ENCODE assay signal across 26 cellular contexts in genomic region chr2:9401059-9401547, GRCh38. TPM values are rescaled to one million over a fixed set of nuclear protein-coding genes. Genes with fewer than 3 reads are reported as not detected.
A peak's percentile ranks its signal among the peaks of the same experiment; 100 is the strongest.
DNase-seq lines count a peak whose midpoint lies in the region; ATAC-seq and TF ChIP-seq lines count a peak whose summit lies in the region.
"Had no signal": no experiment of that assay in that cellular context is flagged by ENCODE, and none has a peak within 500 bp of the region (broad histone marks: within the 10 kb centered on the region; RNA-seq: fewer than 3 reads in every experiment).

No MANE protein-coding gene starts in this region.

- no peaks in the 10 kb centered on the region for H3K27me3 ChIP-seq in IMR-90 (ENCODE audit: control insufficient read depth, insufficient read depth, low read length)
- no peaks in the 10 kb centered on the region for H3K27me3 ChIP-seq in osteoblast (ENCODE audit: insufficient read depth, low read length)
- no peaks in the 10 kb centered on the region for H3K27me3 ChIP-seq in upper lobe of right lung
- H3K27me3 ChIP-seq: breast epithelium, heart left ventricle, neutrophil, thyroid gland had no signal

- peaks cover 0 to 13% of the 10 kb centered on the region in 2 donors for H3K27me3 Mint-ChIP-seq in effector memory CD8-positive, alpha-beta T cell

- peak overlapping the region; percentile 79 to 81 for H3K27ac Mint-ChIP-seq in effector memory CD8-positive, alpha-beta T cell
- H3K27ac Mint-ChIP-seq: activated T-cell treated with anti-CD3 and anti-CD28 coated beads, Interleukin-2, amount 50 U/mL, for 72 hours had no signal

- no peaks in the 10 kb centered on the region for H3K9me3 ChIP-seq in IMR-90 (ENCODE audit: control insufficient read depth, insufficient read depth, low read length)
- no peaks in the 10 kb centered on the region for H3K9me3 ChIP-seq in osteoblast (ENCODE audit: low read depth, low read length)
- H3K9me3 ChIP-seq in upper lobe of right lung = no peaks in the 10 kb centered on the region
- H3K9me3 ChIP-seq: breast epithelium, heart left ventricle, lower lobe of right lung, neutrophil, thyroid gland had no signal

- peaks cover 0 to 10% of the 10 kb centered on the region in 2 donors for H3K4me1 Mint-ChIP-seq in effector memory CD8-positive, alpha-beta T cell (ENCODE audit: low read depth in 2 of 2)
- H3K4me1 Mint-ChIP-seq: CD14-positive monocyte; stimulated activated naive CD8-positive, alpha-beta T cell treated with anti-CD3 and anti-CD28 coated beads, Interleukin-15, amount 100 ng/mL, for 72 hours had no signal

- H4K91ac ChIP-seq in IMR-90 (ENCODE audit: insufficient read depth, low read depth, low read length) = no peak overlapping the region

- no peak overlapping the region for H3K23ac ChIP-seq in IMR-90 (ENCODE audit: low read depth, low read length)

- TF ChIP-seq RAD21 in IMR-90 (IDR thresholded peaks at IDR 0.05; ENCODE audit: low read length) = no peak

- no peak for DNase-seq in IMR-90
- DNase-seq in effector memory CD8-positive, alpha-beta T cell = no peak
- peak; percentile 5 for DNase-seq in osteoblast (ENCODE audit: insufficient read length, low spot score, missing footprints)
- peak; percentile 46 for DNase-seq in upper lobe of right lung
- no peak for DNase-seq in NCI-H345 treated with DMSO at 0.1 percent for 48 hours (lab: John Stamatoyannopoulos, UW; ENCODE audit: unreplicated experiment)
- no peak for DNase-seq in GM10266 (ENCODE audit: extremely low spot score)
- DNase-seq: activated naive CD4-positive, alpha-beta T cell treated with anti-CD3 and anti-CD28 coated beads, Interleukin-2, amount 50 U/mL, for 16 hours; activated T-cell treated with anti-CD3 and anti-CD28 coated beads, Interleukin-2, amount 50 U/mL, for 72 hours; amygdala; effector memory CD4-positive, alpha-beta T cell; foreskin fibroblast; GM23248; heart left ventricle; kidney glomerular epithelial cell; lower lobe of right lung; NCI-H1092; NCI-H1694 treated with DMSO at 0.1 percent for 48 hours; SHP77 treated with DMSO at 0.1 percent for 48 hours; stimulated activated naive CD8-positive, alpha-beta T cell treated with anti-CD3 and anti-CD28 coated beads, Interleukin-15, amount 100 ng/mL, for 72 hours; T1000; thyroid gland had no signal

- no peak overlapping the region for H4K5ac ChIP-seq in IMR-90 (ENCODE audit: low read depth, low read length)

- H2AFZ ChIP-seq in IMR-90 (replicated peaks; ENCODE audit: low read length, poor library complexity) = no peak overlapping the region
- H2AFZ ChIP-seq in osteoblast (ENCODE audit: low read length) = no peak overlapping the region
- H2AFZ ChIP-seq: GM23248 had no signal

- H3K4me3 ChIP-seq in IMR-90 (ENCODE audit: insufficient read depth, low read depth, low read length) (no peak overlapping the region), osteoblast (ENCODE audit: insufficient read depth, low read length) (no peak overlapping the region), upper lobe of right lung (no peak overlapping the region)
- H3K4me3 ChIP-seq: breast epithelium, GM23248, heart left ventricle, lower lobe of right lung, thyroid gland had no signal

- H3K36me3 ChIP-seq in IMR-90 (ENCODE audit: control insufficient read depth, insufficient read depth, low read length) (peaks cover 31% of the 10 kb centered on the region), osteoblast (ENCODE audit: insufficient read depth, low read length) (peaks cover 58% of the 10 kb centered on the region), upper lobe of right lung (peaks cover 20% of the 10 kb centered on the region)
- H3K36me3 ChIP-seq: breast epithelium, neutrophil had no signal

- BruUV-seq in IMR-90 (replicated peaks; lab: Mats Ljungman, UMichigan) = no TSS peak

- H3K79me2 ChIP-seq in osteoblast (ENCODE audit: insufficient read depth, low read length) = no peaks in the 10 kb centered on the region

- no peaks in the 10 kb centered on the region for H3K36me3 Mint-ChIP-seq in effector memory CD8-positive, alpha-beta T cell (ENCODE audit: insufficient read depth)

- no peak overlapping the region for H3K14ac ChIP-seq in IMR-90 (replicated peaks; ENCODE audit: low read depth, low read length)

- 100% methylated on average over 3 of the region's 12 CpGs; no CpG with 5 or more reads in 1 of the 2 experiments for WGBS in IMR-90 (ENCODE audit: extremely low coverage in 2 of 2, insufficient read length in 1 of 2), 2 experiments

- no peak overlapping the region for H3K4me2 ChIP-seq in IMR-90 (ENCODE audit: low read depth, low read length)
- no peak overlapping the region for H3K4me2 ChIP-seq in osteoblast (ENCODE audit: insufficient read depth, low read length)

- no peak overlapping the region for H3K9ac ChIP-seq in IMR-90 (ENCODE audit: low read depth, low read length)
- H3K9ac ChIP-seq: GM23248 had no signal

- no peak for TF ChIP-seq POLR2A in IMR-90 (IDR thresholded peaks at IDR 0.05; ENCODE audit: low read depth, low read length)

- H2BK20ac ChIP-seq in IMR-90 (ENCODE audit: low read depth, low read length) = no peak overlapping the region

- H2AK5ac ChIP-seq in IMR-90 (ENCODE audit: low read depth, low read length) = no peak overlapping the region

- no peak overlapping the region for H2BK15ac ChIP-seq in IMR-90 (ENCODE audit: low read depth, low read length)

- in situ Hi-C loops in IMR-90 (cut with MboI; ENCODE audit: low sequenced_read_pairs) = no loop called here

- H3K27ac ChIP-seq in IMR-90 (ENCODE audit: insufficient read depth, low read length) (no peak overlapping the region), osteoblast (ENCODE audit: low read depth, low read length) (no peak overlapping the region), upper lobe of right lung (no peak overlapping the region)
- H3K27ac ChIP-seq: GM23248, lower lobe of right lung, neutrophil, thyroid gland had no signal

- H3K79me1 ChIP-seq in IMR-90 (ENCODE audit: low read depth in 1 of 2, low read length in 2 of 2) = peaks cover 5 to 38% of the 10 kb centered on the region in 2 experiments

- dilution Hi-C loops in IMR-90 (cut with HindIII; ENCODE audit: low sequenced_read_pairs, unreplicated experiment) = no loop called here

- ATAC-seq in IMR-90 (ENCODE audit: low read depth) = no peak
- no peak for ATAC-seq in effector memory CD8-positive, alpha-beta T cell (replicated peaks)
- peak; percentile 8 for ATAC-seq in upper lobe of right lung
- ATAC-seq in HG03159 (IDR thresholded peaks at IDR 0.05; ENCODE audit: unreplicated experiment) = no peak
- ATAC-seq: activated T-cell treated with anti-CD3 and anti-CD28 coated beads, Interleukin-2, amount 50 U/mL, for 72 hours; Panc1; stimulated activated naive CD8-positive, alpha-beta T cell treated with anti-CD3 and anti-CD28 coated beads, Interleukin-15, amount 100 ng/mL, for 72 hours had no signal

- no peak overlapping the region for H3K4ac ChIP-seq in IMR-90 (ENCODE audit: low read depth, low read length)

- H3K9me1 ChIP-seq in IMR-90 (ENCODE audit: insufficient read depth, low read length) = peaks cover 13% of the 10 kb centered on the region

- peaks cover 14% of the 10 kb centered on the region; the same call in 1 of the 2 replicates for H4K20me1 ChIP-seq in IMR-90 (ENCODE audit: insufficient read depth, low read length)
- no peaks in the 10 kb centered on the region for H4K20me1 ChIP-seq in osteoblast (ENCODE audit: insufficient read depth, low read length)

- no peak overlapping the region for H3K4me3 Mint-ChIP-seq in effector memory CD8-positive, alpha-beta T cell
- H3K4me3 Mint-ChIP-seq: activated T-cell treated with anti-CD3 and anti-CD28 coated beads, Interleukin-2, amount 50 U/mL, for 72 hours; CD14-positive monocyte; stimulated activated naive CD8-positive, alpha-beta T cell treated with anti-CD3 and anti-CD28 coated beads, Interleukin-15, amount 100 ng/mL, for 72 hours had no signal

- no peaks in the 10 kb centered on the region for H3K9me3 Mint-ChIP-seq in effector memory CD8-positive, alpha-beta T cell
- H3K9me3 Mint-ChIP-seq: activated T-cell treated with anti-CD3 and anti-CD28 coated beads, Interleukin-2, amount 50 U/mL, for 72 hours; stimulated activated naive CD8-positive, alpha-beta T cell treated with anti-CD3 and anti-CD28 coated beads, Interleukin-15, amount 100 ng/mL, for 72 hours had no signal

- intact Hi-C loops in IMR-90 (cut with micrococcal nuclease) = no loop called here
- intact Hi-C loops in upper lobe of right lung (cut with DNase I) = no loop called here

- H3K4me1 ChIP-seq in IMR-90 (ENCODE audit: control insufficient read depth, insufficient read depth, low read length) = peaks cover 10% of the 10 kb centered on the region
- peaks cover 12% of the 10 kb centered on the region for H3K4me1 ChIP-seq in osteoblast (ENCODE audit: insufficient read depth, low read length)
- peaks cover 11% of the 10 kb centered on the region for H3K4me1 ChIP-seq in upper lobe of right lung
- H3K4me1 ChIP-seq: breast epithelium had no signal

- H3K56ac ChIP-seq in IMR-90 (ENCODE audit: extremely low read depth, insufficient read depth, low read length) = no peak overlapping the region

- no peak overlapping the region for H2BK5ac ChIP-seq in IMR-90 (ENCODE audit: low read depth, low read length, poor library complexity, severe bottlenecking)

- H4K8ac ChIP-seq in IMR-90 (ENCODE audit: low read depth in 2 of 2, low read length in 2 of 2) = no peak overlapping the region

- no peak overlapping the region for H2BK120ac ChIP-seq in IMR-90 (ENCODE audit: low read depth, low read length)

- no peak overlapping the region for H3K18ac ChIP-seq in IMR-90 (ENCODE audit: low read depth, low read length)

- POLR2A ChIA-PET in IMR-90 (lab: Charles Lee; ENCODE audit: unreplicated experiment) = no interaction called here

- peak overlapping the region; percentile 26 for H2AK9ac ChIP-seq in IMR-90 (replicated peaks; ENCODE audit: low read depth, low read length, poor library complexity)

- CTCF ChIA-PET in IMR-90 (lab: Yijun Ruan, JAX) = interaction anchor here (0.6 kb wide), 1 partner anchor 662 kb away, joined by 4 read pairs; no protein-coding TSS in a partner anchor

- TF ChIP-seq CTCF in IMR-90 (conservative IDR thresholded peaks at IDR 0.05; ENCODE audit: low read depth, low read length) = no peak
- TF ChIP-seq CTCF in osteoblast (IDR thresholded peaks at IDR 0.05; ENCODE audit: extremely low read depth, low read depth, low read length) = no peak
- no peak for TF ChIP-seq CTCF in upper lobe of right lung (IDR thresholded peaks at IDR 0.05)
- no peak for TF ChIP-seq CTCF in GM10266 (IDR thresholded peaks at IDR 0.05; ENCODE audit: control insufficient read depth, insufficient read depth, low read depth, missing control alignments)

TF ChIP-seq in IMR-90, 13 proteins besides CTCF, POLR2A, EP300 and RAD21 (continues in another document):
- no peak for TF ChIP-seq RFX5 (IDR thresholded peaks at IDR 0.05; ENCODE audit: low read depth, low read length)

RNA-seq across cellular contexts. Expression of gene ITGB1BP1, which starts 22.2 kb away (rescaled TPM):
- total RNA-seq in IMR-90 (2012; rRNA removed) = 48.6 and 61.1 TPM in 2 replicates
- 88.1 and 93.9 TPM in 2 replicates for polyA plus RNA-seq in IMR-90 (2012; rRNA removed)
- polyA plus RNA-seq in IMR-90 (2012; cell fraction: cytosol; rRNA removed) = 28.5 and 49.7 TPM in 2 replicates
- 30.7 and 134 TPM in 2 replicates for polyA plus RNA-seq in IMR-90 (2012; cell fraction: nucleus; rRNA removed; ENCODE audit: low replicate concordance)
- 30.8 and 32.4 TPM in 2 replicates for total RNA-seq in osteoblast
- 78.2 TPM for total RNA-seq in upper lobe of right lung

RNA-seq across cellular contexts. Expression of gene CPSF3, which starts 22.4 kb away (rescaled TPM):
- total RNA-seq in IMR-90 (2012; rRNA removed) (64.5 and 72.8 TPM in 2 replicates), osteoblast (34.5 and 38.4 TPM in 2 replicates), upper lobe of right lung (23.2 TPM)
- polyA plus RNA-seq in IMR-90 (2012; rRNA removed) = 24.7 and 29.2 TPM in 2 replicates
- 3.7 and 6.6 TPM in 2 replicates for polyA plus RNA-seq in IMR-90 (2012; cell fraction: cytosol; rRNA removed)
- 2.8 and 28.8 TPM in 2 replicates for polyA plus RNA-seq in IMR-90 (2012; cell fraction: nucleus; rRNA removed; ENCODE audit: low replicate concordance)

Comparison
In these comparisons a context has a peak if more than half of its experiments do, and no peak if none do; other contexts are left out.
1. DNase-seq: peak in osteoblast (single experiment) and upper lobe of right lung (single experiment); none in IMR-90 (single experiment), effector memory CD8-positive, alpha-beta T cell (0 of 3), NCI-H345 treated with DMSO at 0.1 percent for 48 hours (single experiment) and GM10266 (single experiment).